Comparison of ENCODE assay signal across 1 cellular context in the genomic region with DNA sequence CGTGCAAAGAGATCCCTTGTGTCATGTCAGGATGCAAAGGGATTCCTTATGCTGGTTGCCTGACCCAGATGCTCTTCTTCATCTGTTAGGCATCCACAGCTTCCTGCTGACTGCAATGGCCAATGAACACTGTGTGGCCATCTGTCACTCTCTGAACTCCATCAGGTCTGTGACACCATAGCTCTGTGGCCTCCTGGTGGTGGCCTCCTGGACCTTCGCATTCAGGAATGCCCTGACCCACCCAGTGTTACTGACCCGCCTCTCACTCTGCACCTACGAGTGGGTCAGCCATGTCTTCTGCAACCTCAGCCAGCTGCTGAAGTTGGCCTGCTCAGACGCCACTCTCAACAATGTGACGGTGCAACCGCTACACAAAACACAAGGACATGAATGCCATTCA.
A peak's percentile ranks its signal among the peaks of the same experiment; 100 is the strongest.
TF ChIP-seq lines count a peak whose summit lies in the region.

No MANE protein-coding gene starts in this region.

TF ChIP-seq in HepG2, 621 proteins besides CTCF, POLR2A, EP300 and RAD21:
- TF ChIP-seq ZNF768 (CRISPR knock-in tag; IDR thresholded peaks at IDR 0.05) (peak; percentile 82), ZNF333 (CRISPR knock-in tag; IDR thresholded peaks at IDR 0.05; ENCODE audit: borderline replicate concordance) (no peak), KDM5A (IDR thresholded peaks at IDR 0.05; ENCODE audit: borderline replicate concordance, low read length) (no peak)
